8 cellular contexts compared by ENCODE assay signal in genomic region chr4:24476209-24476781, GRCh38.
DNase-seq lines count a peak whose midpoint lies in the region; ATAC-seq and TF ChIP-seq lines count a peak whose summit lies in the region.

No MANE protein-coding gene starts in this region.

- H3K27me3 Mint-ChIP-seq in WTC11 (ENCODE audit: low read depth) (peaks cover 7% of the 10 kb centered on the region), immature natural killer cell (ENCODE audit: low read depth in 3 of 3) (peaks cover 9 to 25% (median 20%) of the 10 kb centered on the region in 3 donors)
- peaks cover 52% of the 10 kb centered on the region for H3K27me3 Mint-ChIP-seq in activated T-helper 2 cell treated with anti-CD3 and anti-CD28 coated beads, Interferon-gamma antibody, Interleukin-2, Interleukin-4, amounts not matched to agents 10 μg/mL and 5 μg/mL and 100 μg/mL, durations not matched to agents 14 hours and 24 hours and 36 hours (ENCODE audit: low read depth)

- peaks cover 0 to 7% of the 10 kb centered on the region in 2 donors for H3K27me3 ChIP-seq in right lobe of liver

- intact Hi-C loops in right lobe of liver (cut with DNase I), result no loop called here
- intact Hi-C loops in activated T-helper 2 cell treated with anti-CD3 and anti-CD28 coated beads, Interferon-gamma antibody, Interleukin-2, Interleukin-4, amounts not matched to agents 10 μg/mL and 5 μg/mL and 100 μg/mL, durations not matched to agents 14 hours and 24 hours and 36 hours (cut with micrococcal nuclease), result loop anchor here (10.0 kb wide), 1 partner anchor 1141 kb away; no protein-coding TSS in a partner anchor

- WGBS in right lobe of liver (ENCODE audit: insufficient coverage, low coverage, low lambda C conversion rate, missing lambda C conversion rate), result 45% methylated on average over 5 of the region's 5 CpGs

- no peak for ATAC-seq in WTC11
- ATAC-seq in right lobe of liver, result no peak

- POLR2A ChIA-PET in WTC11 (lab: Charles Lee), result interaction anchor here (0.7 kb wide), 1 partner anchor 339 kb away, joined by 3 read pairs; no protein-coding TSS in a partner anchor

- H3K9me3 ChIP-seq in right lobe of liver, result no peaks in the 10 kb centered on the region

- no peak overlapping the region for H3K27ac ChIP-seq in right lobe of liver

- H3K36me3 ChIP-seq in right lobe of liver, result no peaks in the 10 kb centered on the region

- no peak overlapping the region for H3K4me3 ChIP-seq in right lobe of liver

- H3K4me1 ChIP-seq in right lobe of liver, result peaks cover 0 to 19% (median 6%) of the 10 kb centered on the region in 4 donors

- no peak overlapping the region for H3K4me3 Mint-ChIP-seq in WTC11
- no peak overlapping the region for H3K4me3 Mint-ChIP-seq in immature natural killer cell
- H3K4me3 Mint-ChIP-seq in activated T-helper 2 cell treated with anti-CD3 and anti-CD28 coated beads, Interferon-gamma antibody, Interleukin-2, Interleukin-4, amounts not matched to agents 10 μg/mL and 5 μg/mL and 100 μg/mL, durations not matched to agents 14 hours and 24 hours and 36 hours (ENCODE audit: low read depth), result no peak overlapping the region

- CTCF ChIA-PET in WTC11 (lab: Charles Lee), result interaction anchor here (0.5 to 3.9 kb wide), 24 partner anchors 8 to 512 kb away, joined by 3 to 34 read pairs (median 4); partner anchors contain the start of gene DHX15

- TF ChIP-seq CTCF in WTC11 (IDR thresholded peaks at IDR 0.05), result peak; percentile 69
- peak; percentile 45 to 52 (median 46) for TF ChIP-seq CTCF in right lobe of liver (IDR thresholded peaks at IDR 0.05)

- DNase-seq in CD1c-positive myeloid dendritic cell (ENCODE audit: extremely low spot score) (peak; percentile 5), H4 (ENCODE audit: low spot score) (peak; percentile 26), WTC11 (ENCODE audit: low spot score) (no peak), right lobe of liver (no peak), immature natural killer cell (no peak), activated gamma-delta T cell (lab: John Stamatoyannopoulos, UW) (no peak), T-helper 1 cell (no peak)
- no peak for DNase-seq in activated T-helper 2 cell treated with anti-CD3 and anti-CD28 coated beads, Interferon-gamma antibody, Interleukin-2, Interleukin-4, amounts not matched to agents 10 μg/mL and 5 μg/mL and 100 μg/mL, durations not matched to agents 14 hours and 24 hours and 36 hours (ENCODE audit: low spot score)

- TF ChIP-seq POLR2A in right lobe of liver (IDR thresholded peaks at IDR 0.05), result no peak

- H3K4me1 Mint-ChIP-seq in WTC11, result peaks cover 51% of the 10 kb centered on the region
- H3K4me1 Mint-ChIP-seq in immature natural killer cell, result peaks cover 15 to 22% of the 10 kb centered on the region in 2 donors
- H3K4me1 Mint-ChIP-seq in activated T-helper 2 cell treated with anti-CD3 and anti-CD28 coated beads, Interferon-gamma antibody, Interleukin-2, Interleukin-4, amounts not matched to agents 10 μg/mL and 5 μg/mL and 100 μg/mL, durations not matched to agents 14 hours and 24 hours and 36 hours (ENCODE audit: low read depth), result peaks cover 12% of the 10 kb centered on the region

- H3K36me3 Mint-ChIP-seq in WTC11, result no peaks in the 10 kb centered on the region
- H3K36me3 Mint-ChIP-seq in immature natural killer cell, result no peaks in the 10 kb centered on the region
- no peaks in the 10 kb centered on the region for H3K36me3 Mint-ChIP-seq in activated T-helper 2 cell treated with anti-CD3 and anti-CD28 coated beads, Interferon-gamma antibody, Interleukin-2, Interleukin-4, amounts not matched to agents 10 μg/mL and 5 μg/mL and 100 μg/mL, durations not matched to agents 14 hours and 24 hours and 36 hours (ENCODE audit: low read depth)

- H3K9me3 Mint-ChIP-seq in WTC11 (no peaks in the 10 kb centered on the region), immature natural killer cell (peaks cover 0 to 3% (median 0%) of the 10 kb centered on the region in 6 donors)
- H3K9me3 Mint-ChIP-seq in activated T-helper 2 cell treated with anti-CD3 and anti-CD28 coated beads, Interferon-gamma antibody, Interleukin-2, Interleukin-4, amounts not matched to agents 10 μg/mL and 5 μg/mL and 100 μg/mL, durations not matched to agents 14 hours and 24 hours and 36 hours, result no peaks in the 10 kb centered on the region

- H3K27ac Mint-ChIP-seq in WTC11, result no peak overlapping the region
- no peak overlapping the region for H3K27ac Mint-ChIP-seq in immature natural killer cell
- no peak overlapping the region for H3K27ac Mint-ChIP-seq in activated T-helper 2 cell treated with anti-CD3 and anti-CD28 coated beads, Interferon-gamma antibody, Interleukin-2, Interleukin-4, amounts not matched to agents 10 μg/mL and 5 μg/mL and 100 μg/mL, durations not matched to agents 14 hours and 24 hours and 36 hours

TF ChIP-seq in WTC11, 78 proteins besides CTCF, POLR2A, EP300 and RAD21:
- TF ChIP-seq ZNF396 (CRISPR knock-in tag; IDR thresholded peaks at IDR 0.05; ENCODE audit: borderline replicate concordance) (no peak), IRF2 (CRISPR knock-in tag; IDR thresholded peaks at IDR 0.05; ENCODE audit: borderline replicate concordance, low read depth) (no peak), JUN (CRISPR knock-in tag; IDR thresholded peaks at IDR 0.05) (no peak), RORB (CRISPR knock-in tag; IDR thresholded peaks at IDR 0.05) (no peak), ZNF423 (CRISPR knock-in tag; IDR thresholded peaks at IDR 0.05) (no peak), USF2 (CRISPR knock-in tag; IDR thresholded peaks at IDR 0.05) (no peak)
TF ChIP-seq in WTC11: peak in this region for 0.

Comparison
In these comparisons a context has a peak if more than half of its experiments do, and no peak if none do; other contexts are left out.
1. DNase-seq: peak in CD1c-positive myeloid dendritic cell (single experiment) and H4 (single experiment); none in WTC11 (single experiment), right lobe of liver (0 of 3), immature natural killer cell (0 of 3), activated T-helper 2 cell treated with anti-CD3 and anti-CD28 coated beads, Interferon-gamma antibody, Interleukin-2, Interleukin-4, amounts not matched to agents 10 μg/mL and 5 μg/mL and 100 μg/mL, durations not matched to agents 14 hours and 24 hours and 36 hours (single experiment), activated gamma-delta T cell (single experiment) and T-helper 1 cell (0 of 5).